In genomic region chr19:10113592-10113963, GRCh38 we compare ENCODE assay signal across 1 cellular context.
TF ChIP-seq lines count a peak whose summit lies in the region.

No MANE protein-coding gene starts in this region.

TF ChIP-seq in K562, 482 proteins besides CTCF, POLR2A, EP300 and RAD21:
- TF ChIP-seq MYNN (IDR thresholded peaks at IDR 0.05) (peak; percentile 34; the same call in 1 of the 2 replicates), MYNN (CRISPR knock-in tag; IDR thresholded peaks at IDR 0.05) (no peak), KAT7 (CRISPR knock-in tag; IDR thresholded peaks at IDR 0.05; ENCODE audit: borderline replicate concordance) (no peak), POLR2AphosphoS5 (IDR thresholded peaks at IDR 0.05; ENCODE audit: control insufficient read depth, insufficient read depth, low read depth, low read length) (0 out of 2 replicates have a peak, but pooled peaks have one; percentile 9), ZNF311 (CRISPR knock-in tag; IDR thresholded peaks at IDR 0.05) (no peak), TOE1 (IDR thresholded peaks at IDR 0.05; ENCODE audit: borderline replicate concordance) (no peak), TOE1 (CRISPR knock-in tag; IDR thresholded peaks at IDR 0.05; ENCODE audit: borderline replicate concordance, low read depth) (no peak), ZBED1 (IDR thresholded peaks at IDR 0.05) (no peak), CCNT2 (IDR thresholded peaks at IDR 0.05; ENCODE audit: borderline replicate concordance, extremely low read depth, insufficient read length, low read depth, low read length) (no peak), POLR3A (IDR thresholded peaks at IDR 0.05; ENCODE audit: borderline replicate concordance, extremely low read depth, insufficient read depth, insufficient read length) (no peak), ZBTB33 (CRISPR knock-in tag; IDR thresholded peaks at IDR 0.05) (peak; percentile 99), SRSF3 (IDR thresholded peaks at IDR 0.05; ENCODE audit: insufficient read depth, low read length) (0 out of 2 replicates have a peak, but pooled peaks have one; percentile 39), PML (IDR thresholded peaks at IDR 0.05; ENCODE audit: low read length) (peak; percentile 6; the same call in 1 of the 2 replicates), ZNF655 (CRISPR knock-in tag; IDR thresholded peaks at IDR 0.05) (no peak), MBD2 (IDR thresholded peaks at IDR 0.05; ENCODE audit: borderline replicate concordance, low read depth) (0 out of 2 replicates have a peak, but pooled peaks have one; percentile 14), TEAD2 (tag; IDR thresholded peaks at IDR 0.05) (no peak), SIN3B (IDR thresholded peaks at IDR 0.05; ENCODE audit: low read depth) (no peak), NELFE (IDR thresholded peaks at IDR 0.05; ENCODE audit: insufficient read depth, insufficient read length) (no peak), SUPT5H (IDR thresholded peaks at IDR 0.05) (peak; percentile 9), CREB3L1 (IDR thresholded peaks at IDR 0.05; ENCODE audit: borderline replicate concordance, low read depth) (no peak), ZNF395 (CRISPR knock-in tag; IDR thresholded peaks at IDR 0.05) (peak; percentile 45; the same call in 1 of the 2 replicates), GABPB1 (CRISPR knock-in tag; IDR thresholded peaks at IDR 0.05) (0 out of 2 replicates have a peak, but pooled peaks have one; percentile 17)
